ENCODE assay signal across 1 cellular context in genomic region chr5:31921852-31922305, GRCh38.
TF ChIP-seq lines count a peak whose summit lies in the region.

No MANE protein-coding gene starts in this region.

TF ChIP-seq in GM23338, 12 proteins besides CTCF, POLR2A, EP300 and RAD21:
- no peak for TF ChIP-seq CREB1 (CRISPR knock-in tag; IDR thresholded peaks at IDR 0.05; ENCODE audit: low read depth)
- TF ChIP-seq, protein P1, sequence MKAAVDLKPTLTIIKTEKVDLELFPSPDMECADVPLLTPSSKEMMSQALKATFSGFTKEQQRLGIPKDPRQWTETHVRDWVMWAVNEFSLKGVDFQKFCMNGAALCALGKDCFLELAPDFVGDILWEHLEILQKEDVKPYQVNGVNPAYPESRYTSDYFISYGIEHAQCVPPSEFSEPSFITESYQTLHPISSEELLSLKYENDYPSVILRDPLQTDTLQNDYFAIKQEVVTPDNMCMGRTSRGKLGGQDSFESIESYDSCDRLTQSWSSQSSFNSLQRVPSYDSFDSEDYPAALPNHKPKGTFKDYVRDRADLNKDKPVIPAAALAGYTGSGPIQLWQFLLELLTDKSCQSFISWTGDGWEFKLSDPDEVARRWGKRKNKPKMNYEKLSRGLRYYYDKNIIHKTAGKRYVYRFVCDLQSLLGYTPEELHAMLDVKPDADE (IDR thresholded peaks at IDR 0.05), result no peak
- no peak for TF ChIP-seq NANOG (IDR thresholded peaks at IDR 0.05; ENCODE audit: borderline replicate concordance)
- TF ChIP-seq, protein P2, sequence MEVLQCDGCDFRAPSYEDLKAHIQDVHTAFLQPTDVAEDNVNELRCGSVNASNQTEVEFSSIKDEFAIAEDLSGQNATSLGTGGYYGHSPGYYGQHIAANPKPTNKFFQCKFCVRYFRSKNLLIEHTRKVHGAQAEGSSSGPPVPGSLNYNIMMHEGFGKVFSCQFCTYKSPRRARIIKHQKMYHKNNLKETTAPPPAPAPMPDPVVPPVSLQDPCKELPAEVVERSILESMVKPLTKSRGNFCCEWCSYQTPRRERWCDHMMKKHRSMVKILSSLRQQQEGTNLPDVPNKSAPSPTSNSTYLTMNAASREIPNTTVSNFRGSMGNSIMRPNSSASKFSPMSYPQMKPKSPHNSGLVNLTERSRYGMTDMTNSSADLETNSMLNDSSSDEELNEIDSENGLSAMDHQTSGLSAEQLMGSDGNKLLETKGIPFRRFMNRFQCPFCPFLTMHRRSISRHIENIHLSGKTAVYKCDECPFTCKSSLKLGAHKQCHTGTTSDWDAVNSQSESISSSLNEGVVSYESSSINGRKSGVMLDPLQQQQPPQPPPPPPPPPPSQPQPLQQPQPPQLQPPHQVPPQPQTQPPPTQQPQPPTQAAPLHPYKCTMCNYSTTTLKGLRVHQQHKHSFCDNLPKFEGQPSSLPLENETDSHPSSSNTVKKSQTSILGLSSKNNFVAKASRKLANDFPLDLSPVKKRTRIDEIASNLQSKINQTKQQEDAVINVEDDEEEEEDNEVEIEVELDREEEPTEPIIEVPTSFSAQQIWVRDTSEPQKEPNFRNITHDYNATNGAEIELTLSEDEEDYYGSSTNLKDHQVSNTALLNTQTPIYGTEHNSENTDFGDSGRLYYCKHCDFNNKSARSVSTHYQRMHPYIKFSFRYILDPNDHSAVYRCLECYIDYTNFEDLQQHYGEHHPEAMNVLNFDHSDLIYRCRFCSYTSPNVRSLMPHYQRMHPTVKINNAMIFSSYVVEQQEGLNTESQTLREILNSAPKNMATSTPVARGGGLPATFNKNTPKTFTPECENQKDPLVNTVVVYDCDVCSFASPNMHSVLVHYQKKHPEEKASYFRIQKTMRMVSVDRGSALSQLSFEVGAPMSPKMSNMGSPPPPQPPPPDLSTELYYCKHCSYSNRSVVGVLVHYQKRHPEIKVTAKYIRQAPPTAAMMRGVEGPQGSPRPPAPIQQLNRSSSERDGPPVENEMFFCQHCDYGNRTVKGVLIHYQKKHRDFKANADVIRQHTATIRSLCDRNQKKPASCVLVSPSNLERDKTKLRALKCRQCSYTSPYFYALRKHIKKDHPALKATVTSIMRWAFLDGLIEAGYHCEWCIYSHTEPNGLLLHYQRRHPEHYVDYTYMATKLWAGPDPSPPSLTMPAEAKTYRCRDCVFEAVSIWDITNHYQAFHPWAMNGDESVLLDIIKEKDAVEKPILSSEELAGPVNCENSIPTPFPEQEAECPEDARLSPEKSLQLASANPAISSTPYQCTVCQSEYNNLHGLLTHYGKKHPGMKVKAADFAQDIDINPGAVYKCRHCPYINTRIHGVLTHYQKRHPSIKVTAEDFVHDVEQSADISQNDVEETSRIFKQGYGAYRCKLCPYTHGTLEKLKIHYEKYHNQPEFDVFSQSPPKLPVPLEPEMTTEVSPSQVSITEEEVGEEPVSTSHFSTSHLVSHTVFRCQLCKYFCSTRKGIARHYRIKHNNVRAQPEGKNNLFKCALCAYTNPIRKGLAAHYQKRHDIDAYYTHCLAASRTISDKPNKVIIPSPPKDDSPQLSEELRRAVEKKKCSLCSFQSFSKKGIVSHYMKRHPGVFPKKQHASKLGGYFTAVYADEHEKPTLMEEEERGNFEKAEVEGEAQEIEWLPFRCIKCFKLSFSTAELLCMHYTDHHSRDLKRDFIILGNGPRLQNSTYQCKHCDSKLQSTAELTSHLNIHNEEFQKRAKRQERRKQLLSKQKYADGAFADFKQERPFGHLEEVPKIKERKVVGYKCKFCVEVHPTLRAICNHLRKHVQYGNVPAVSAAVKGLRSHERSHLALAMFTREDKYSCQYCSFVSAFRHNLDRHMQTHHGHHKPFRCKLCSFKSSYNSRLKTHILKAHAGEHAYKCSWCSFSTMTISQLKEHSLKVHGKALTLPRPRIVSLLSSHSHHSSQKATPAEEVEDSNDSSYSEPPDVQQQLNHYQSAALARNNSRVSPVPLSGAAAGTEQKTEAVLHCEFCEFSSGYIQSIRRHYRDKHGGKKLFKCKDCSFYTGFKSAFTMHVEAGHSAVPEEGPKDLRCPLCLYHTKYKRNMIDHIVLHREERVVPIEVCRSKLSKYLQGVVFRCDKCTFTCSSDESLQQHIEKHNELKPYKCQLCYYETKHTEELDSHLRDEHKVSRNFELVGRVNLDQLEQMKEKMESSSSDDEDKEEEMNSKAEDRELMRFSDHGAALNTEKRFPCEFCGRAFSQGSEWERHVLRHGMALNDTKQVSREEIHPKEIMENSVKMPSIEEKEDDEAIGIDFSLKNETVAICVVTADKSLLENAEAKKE (CRISPR knock-in tag; IDR thresholded peaks at IDR 0.05), result no peak
- TF ChIP-seq ZNF331 (CRISPR knock-in tag; IDR thresholded peaks at IDR 0.05; ENCODE audit: low read depth), result no peak
- TF ChIP-seq REST (IDR thresholded peaks at IDR 0.05; ENCODE audit: unreplicated experiment), result no peak
- no peak for TF ChIP-seq STAT1 (IDR thresholded peaks at IDR 0.05; ENCODE audit: unreplicated experiment)
